ENCODE assay signal across 19 cellular contexts in genomic region chr3:5218815-5219214, GRCh38. TPM values are rescaled to one million over a fixed set of nuclear protein-coding genes. Genes with fewer than 3 reads are reported as not detected.
A peak's percentile ranks its signal among the peaks of the same experiment; 100 is the strongest.
DNase-seq lines count a peak whose midpoint lies in the region; ATAC-seq and TF ChIP-seq lines count a peak whose summit lies in the region.
"Had no signal": no experiment of that assay in that cellular context is flagged by ENCODE, and none has a peak within 500 bp of the region (broad histone marks: within the 10 kb centered on the region; RNA-seq: fewer than 3 reads in every experiment).

No MANE protein-coding gene starts in this region.

- intact Hi-C loops in CD4-positive, alpha-beta T cell (cut with DNase I, micrococcal nuclease) = no loop called here
- intact Hi-C loops in stomach (cut with DNase I; ENCODE audit: low total_unique reads) = no loop called here

- no peak for TF ChIP-seq CTCF in CD4-positive, alpha-beta T cell (IDR thresholded peaks at IDR 0.05)
- no peak for TF ChIP-seq CTCF in endodermal cell (conservative IDR thresholded peaks at IDR 0.05)
- TF ChIP-seq CTCF in nephron (IDR thresholded peaks at IDR 0.05; ENCODE audit: unreplicated experiment in 3 of 3) = no peak
- TF ChIP-seq CTCF in stomach (IDR thresholded peaks at IDR 0.05) = no peak

- POLR2A ChIA-PET in CD4-positive, alpha-beta T cell (lab: Charles Lee) = no interaction called here

- H3K9ac ChIP-seq in HUES48 (ENCODE audit: low read depth, low read length) (no peak overlapping the region), endodermal cell (ENCODE audit: extremely low read depth, low read length, poor library complexity, severe bottlenecking) (no peak overlapping the region)

- no peak for TF ChIP-seq POLR2A in stomach (IDR thresholded peaks at IDR 0.05)

- no peak for DNase-seq in CD4-positive, alpha-beta T cell
- DNase-seq in endodermal cell = no peak
- no peak for DNase-seq in stomach
- no peak for DNase-seq in cortex of kidney (lab: John Stamatoyannopoulos, UW)
- DNase-seq: activated CD4-positive, alpha-beta T cell treated with anti-CD3 and anti-CD28 coated beads for 4 hours; activated CD8-positive, alpha-beta memory T cell treated with anti-CD3 and anti-CD28 coated beads, Interleukin-2, amount 50 U/mL, for 4 hours; activated naive CD4-positive, alpha-beta T cell treated with Interleukin-2 at 50 U/mL for 16 hours; left cardiac atrium; mucosa of descending colon; NCI-H1436; PC-9; sigmoid colon had no signal

- no peak overlapping the region for H3K27ac ChIP-seq in CD4-positive, alpha-beta T cell (ENCODE audit: low read depth, low read length)
- H3K27ac ChIP-seq in HUES48 (ENCODE audit: low read depth, low read length) (peak overlapping the region; percentile 78), endodermal cell (ENCODE audit: low read depth, low read length) (no peak overlapping the region), stomach (no peak overlapping the region)
- H3K27ac ChIP-seq: coronary artery, PC-9, vagina had no signal

- peaks cover 34% of the 10 kb centered on the region for H3K4me1 ChIP-seq in HUES48 (ENCODE audit: control insufficient read depth, insufficient read depth, low read length)
- peaks cover 13% of the 10 kb centered on the region for H3K4me1 ChIP-seq in endodermal cell (ENCODE audit: control insufficient read depth, insufficient read depth, low read length)
- H3K4me1 ChIP-seq in stomach = peaks cover 0 to 19% (median 7%) of the 10 kb centered on the region in 4 donors
- H3K4me1 ChIP-seq: vagina had no signal

- no peak overlapping the region for H3K4me3 Mint-ChIP-seq in CD4-positive, alpha-beta T cell
- no peak overlapping the region for H3K4me3 Mint-ChIP-seq in endodermal cell
- H3K4me3 Mint-ChIP-seq in nephron = no peak overlapping the region
- H3K4me3 Mint-ChIP-seq: stimulated activated naive CD8-positive, alpha-beta T cell treated with anti-CD3 and anti-CD28 coated beads, Interleukin-15, Interleukin-2, amounts not matched to agents 100 ng/mL and 50 ng/mL, for 24 hours had no signal

- peaks cover 64% of the 10 kb centered on the region for H3K36me3 Mint-ChIP-seq in CD4-positive, alpha-beta T cell (ENCODE audit: low read depth)
- H3K36me3 Mint-ChIP-seq in endodermal cell (ENCODE audit: low read depth) (peaks cover 42% of the 10 kb centered on the region), nephron (ENCODE audit: low read depth) (peaks cover 33% of the 10 kb centered on the region)

- H3K27me3 Mint-ChIP-seq in CD4-positive, alpha-beta T cell = no peaks in the 10 kb centered on the region
- no peaks in the 10 kb centered on the region for H3K27me3 Mint-ChIP-seq in endodermal cell (ENCODE audit: insufficient read depth)
- H3K27me3 Mint-ChIP-seq in nephron (ENCODE audit: low read depth) = no peaks in the 10 kb centered on the region
- H3K27me3 Mint-ChIP-seq: stimulated activated naive CD8-positive, alpha-beta T cell treated with anti-CD3 and anti-CD28 coated beads, Interleukin-15, Interleukin-2, amounts not matched to agents 100 ng/mL and 50 ng/mL, for 24 hours had no signal

- H3K36me3 ChIP-seq in HUES48 (ENCODE audit: control insufficient read depth, insufficient read depth, low read length) (peaks cover 31% of the 10 kb centered on the region), endodermal cell (ENCODE audit: control insufficient read depth, insufficient read depth, low read length) (peaks cover 40% of the 10 kb centered on the region), stomach (peaks cover 28 to 62% (median 53%) of the 10 kb centered on the region in 4 donors)

- peaks cover 9% of the 10 kb centered on the region for H3K4me1 Mint-ChIP-seq in CD4-positive, alpha-beta T cell (ENCODE audit: low read depth)
- H3K4me1 Mint-ChIP-seq in endodermal cell (peaks cover 44% of the 10 kb centered on the region), nephron (peaks cover 18% of the 10 kb centered on the region)

- no peak overlapping the region for H3K4me3 ChIP-seq in HUES48 (ENCODE audit: low read depth, low read length)
- H3K4me3 ChIP-seq in endodermal cell (ENCODE audit: low read length) = no peak overlapping the region
- no peak overlapping the region for H3K4me3 ChIP-seq in stomach
- H3K4me3 ChIP-seq: coronary artery, mucosa of descending colon, PC-9, sigmoid colon, vagina had no signal

- WGBS in endodermal cell (ENCODE audit: insufficient coverage in 1 of 2, insufficient read length in 1 of 2), 2 experiments = 87 to 88% methylated on average over 3 to 5 of the region's 5 CpGs
- 56 to 66% (median 59%) methylated on average over 5 of the region's 5 CpGs for WGBS in stomach, 5 donors

- H3K27me3 ChIP-seq in CD4-positive, alpha-beta T cell (ENCODE audit: control insufficient read depth, insufficient read depth, low read length) = no peaks in the 10 kb centered on the region
- H3K27me3 ChIP-seq in HUES48 (ENCODE audit: control insufficient read depth, insufficient read depth, low read length) = no peaks in the 10 kb centered on the region
- H3K27me3 ChIP-seq in endodermal cell (ENCODE audit: control insufficient read depth, insufficient read depth, low read length, poor library complexity, severe bottlenecking) = no peaks in the 10 kb centered on the region
- no peaks in the 10 kb centered on the region for H3K27me3 ChIP-seq in stomach
- H3K27me3 ChIP-seq: sigmoid colon, vagina had no signal

- H3K9me3 Mint-ChIP-seq in CD4-positive, alpha-beta T cell = no peaks in the 10 kb centered on the region
- H3K9me3 Mint-ChIP-seq in endodermal cell = no peaks in the 10 kb centered on the region
- H3K9me3 Mint-ChIP-seq in nephron = no peaks in the 10 kb centered on the region
- H3K9me3 Mint-ChIP-seq: stimulated activated naive CD8-positive, alpha-beta T cell treated with anti-CD3 and anti-CD28 coated beads, Interleukin-15, Interleukin-2, amounts not matched to agents 100 ng/mL and 50 ng/mL, for 24 hours had no signal

- CTCF ChIA-PET in CD4-positive, alpha-beta T cell (lab: Charles Lee) = no interaction called here

- peak overlapping the region; percentile 52 for H3K27ac Mint-ChIP-seq in CD4-positive, alpha-beta T cell
- H3K27ac Mint-ChIP-seq in endodermal cell = peak overlapping the region; percentile 50
- peak overlapping the region; percentile 80 to 92 (median 85) for H3K27ac Mint-ChIP-seq in nephron
- H3K27ac Mint-ChIP-seq: stimulated activated naive CD8-positive, alpha-beta T cell treated with anti-CD3 and anti-CD28 coated beads, Interleukin-15, Interleukin-2, amounts not matched to agents 100 ng/mL and 50 ng/mL, for 24 hours had no signal

- ATAC-seq in CD4-positive, alpha-beta T cell (ENCODE audit: poor library complexity) = no peak
- ATAC-seq in HG03439 (IDR thresholded peaks at IDR 0.05; ENCODE audit: unreplicated experiment) (no peak), GM18907 (IDR thresholded peaks at IDR 0.05; ENCODE audit: unreplicated experiment) (no peak)
- ATAC-seq: mucosa of descending colon had no signal

- no peaks in the 10 kb centered on the region for H3K9me3 ChIP-seq in CD4-positive, alpha-beta T cell (ENCODE audit: control insufficient read depth, low read length)
- H3K9me3 ChIP-seq in HUES48 (ENCODE audit: control insufficient read depth, insufficient read depth, low read length) = no peaks in the 10 kb centered on the region
- H3K9me3 ChIP-seq in endodermal cell (ENCODE audit: control insufficient read depth, low read length) = no peaks in the 10 kb centered on the region
- H3K9me3 ChIP-seq in stomach = no peaks in the 10 kb centered on the region
- H3K9me3 ChIP-seq: mucosa of descending colon, sigmoid colon, vagina had no signal

- TF ChIP-seq EP300 in stomach (IDR thresholded peaks at IDR 0.05) = no peak

RNA-seq across cellular contexts. Expression of gene EDEM1, which starts 31.3 kb away (rescaled TPM):
- total RNA-seq in CD4-positive, alpha-beta T cell = 100 to 1,000 TPM; 106 to 114 TPM
- 10 to 100 TPM; 24.5 to 28.1 TPM for total RNA-seq in endodermal cell
- 10.5 TPM for polyA plus RNA-seq in endodermal cell (2013, experiment 1 of 2)
- polyA plus RNA-seq in endodermal cell (2013, experiment 2 of 2) = 11.2 TPM
- total RNA-seq in stomach = 100 to 1,000 TPM in 1 of 5 donors, 10 to 100 TPM in 4; 22.2 to 160 (median 53.1) TPM
- polyA plus RNA-seq in stomach = 1 to 10 TPM; 5.3 to 7.2 (median 5.4) TPM
